In genomic region chr12:19402743-19403400, GRCh38 we compare ENCODE assay signal across 10 cellular contexts. TPM values are rescaled to one million over a fixed set of nuclear protein-coding genes. Genes with fewer than 3 reads are reported as not detected.
DNase-seq lines count a peak whose midpoint lies in the region; ATAC-seq and TF ChIP-seq lines count a peak whose summit lies in the region.
"Had no signal": no experiment of that assay in that cellular context is flagged by ENCODE, and none has a peak within 500 bp of the region (broad histone marks: within the 10 kb centered on the region; RNA-seq: fewer than 3 reads in every experiment).

No MANE protein-coding gene starts in this region.

- H3K4me3 ChIP-seq in fibroblast of the aortic adventitia (ENCODE audit: low read depth, low read length), result no peak overlapping the region
- H3K4me3 ChIP-seq: ovary had no signal

- no peaks in the 10 kb centered on the region for H3K27me3 Mint-ChIP-seq in activated T-cell treated with anti-CD3 and anti-CD28 coated beads, Interleukin-2, amount 50 U/mL, for 4 hours (ENCODE audit: low read depth)
- H3K27me3 Mint-ChIP-seq: stimulated activated naive CD8-positive, alpha-beta T cell treated with anti-CD3 and anti-CD28 coated beads, Interleukin-15, Interleukin-2, amounts not matched to agents 100 ng/mL and 50 ng/mL, for 24 hours had no signal

- H3K9me3 Mint-ChIP-seq in activated T-cell treated with anti-CD3 and anti-CD28 coated beads, Interleukin-2, amount 50 U/mL, for 4 hours, result peaks cover 6% of the 10 kb centered on the region

- no peaks in the 10 kb centered on the region for H3K36me3 Mint-ChIP-seq in activated T-cell treated with anti-CD3 and anti-CD28 coated beads, Interleukin-2, amount 50 U/mL, for 4 hours (ENCODE audit: insufficient read depth)

- H3K4me3 Mint-ChIP-seq in activated T-cell treated with anti-CD3 and anti-CD28 coated beads, Interleukin-2, amount 50 U/mL, for 4 hours, result no peak overlapping the region
- H3K4me3 Mint-ChIP-seq: stimulated activated naive CD8-positive, alpha-beta T cell treated with anti-CD3 and anti-CD28 coated beads, Interleukin-15, Interleukin-2, amounts not matched to agents 100 ng/mL and 50 ng/mL, for 24 hours had no signal

- no peak for ATAC-seq in activated T-cell treated with anti-CD3 and anti-CD28 coated beads, Interleukin-2, amount 50 U/mL, for 4 hours
- no peak for ATAC-seq in GM19455 (IDR thresholded peaks at IDR 0.05; ENCODE audit: unreplicated experiment)

- DNase-seq in DMS 273 treated with DMSO at 0.1 percent for 48 hours (lab: John Stamatoyannopoulos, UW), result peak; percentile 58
- peak; percentile 67 for DNase-seq in NCI-H82 (lab: John Stamatoyannopoulos, UW)
- DNase-seq in fibroblast of the aortic adventitia (ENCODE audit: low read depth), result peak; percentile 26
- peak; percentile 31 for DNase-seq in non-pigmented ciliary epithelial cell (ENCODE audit: low read depth)
- DNase-seq in HPDE6-E6E7 (ENCODE audit: extremely low spot score), result no peak
- DNase-seq in activated T-cell treated with anti-CD3 and anti-CD28 coated beads, Interleukin-2, amount 50 U/mL, for 4 hours, result no peak
- no peak for DNase-seq in NCI-H1105 (lab: John Stamatoyannopoulos, UW)
- DNase-seq: ovary had no signal

- H3K4me1 Mint-ChIP-seq in activated T-cell treated with anti-CD3 and anti-CD28 coated beads, Interleukin-2, amount 50 U/mL, for 4 hours (ENCODE audit: low read depth), result peaks cover 12% of the 10 kb centered on the region

- TF ChIP-seq CTCF in fibroblast of the aortic adventitia (IDR thresholded peaks at IDR 0.05; ENCODE audit: insufficient read depth, low read length), result no peak

RNA-seq across cellular contexts. Expression of gene AEBP2, which starts 36.4 kb away (rescaled TPM):
- total RNA-seq in fibroblast of the aortic adventitia (ENCODE audit: low replicate concordance), result 17.9 and 72.5 TPM in 2 replicates
- 10 to 100 TPM; 42.4 to 50.9 (median 45.8) TPM for total RNA-seq in activated T-cell treated with anti-CD3 and anti-CD28 coated beads, Interleukin-2, amount 50 U/mL, for 4 hours

Comparison
In these comparisons a context has a peak if more than half of its experiments do, and no peak if none do; other contexts are left out.
1. DNase-seq: peak in DMS 273 treated with DMSO at 0.1 percent for 48 hours (single experiment), NCI-H82 (single experiment), fibroblast of the aortic adventitia (single experiment) and non-pigmented ciliary epithelial cell (single experiment); none in HPDE6-E6E7 (single experiment), activated T-cell treated with anti-CD3 and anti-CD28 coated beads, Interleukin-2, amount 50 U/mL, for 4 hours (single experiment) and NCI-H1105 (single experiment).